In the genomic region with DNA sequence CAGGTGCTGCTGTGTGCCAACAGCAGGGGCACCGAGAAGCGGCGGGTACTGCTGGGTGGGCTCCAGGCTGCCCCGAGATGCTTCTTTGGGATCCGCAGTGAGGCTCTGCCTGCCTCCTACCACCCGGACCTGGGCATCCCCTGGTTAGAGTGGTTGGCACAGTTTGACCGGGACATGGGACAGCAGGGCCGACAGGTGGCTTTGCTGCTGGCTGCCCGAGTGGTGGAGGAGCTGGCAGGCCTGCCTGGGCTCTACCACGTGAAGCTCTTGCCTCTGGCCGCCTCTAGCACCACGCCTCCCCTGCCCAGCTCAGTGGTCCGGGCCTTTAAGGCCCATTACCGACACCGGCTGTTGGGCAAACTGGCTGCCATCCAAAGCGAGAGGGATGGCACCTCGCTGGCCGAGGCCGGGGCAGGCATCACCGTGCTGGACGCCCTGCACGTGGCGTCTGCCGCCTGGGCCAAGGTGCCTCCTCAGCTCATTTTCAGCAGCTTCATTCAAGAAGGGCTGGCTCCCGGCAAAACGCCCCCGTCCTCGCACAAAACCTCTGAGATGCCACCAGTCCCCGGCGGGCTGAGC, we compare ENCODE assay signal across 13 cellular contexts. TPM values are rescaled to one million over a fixed set of nuclear protein-coding genes. Genes with fewer than 3 reads are reported as not detected.
DNase-seq lines count a peak whose midpoint lies in the region; ATAC-seq and TF ChIP-seq lines count a peak whose summit lies in the region.
"Had no signal": no experiment of that assay in that cellular context is flagged by ENCODE, and none has a peak within 500 bp of the region (broad histone marks: within the 10 kb centered on the region; RNA-seq: fewer than 3 reads in every experiment).

No MANE protein-coding gene starts in this region.

- H3K27ac ChIP-seq in neutrophil = peak overlapping the region; percentile 98
- H3K27ac ChIP-seq: skin epidermis, tibial artery had no signal

- H3K4me1 ChIP-seq in NT2/D1 (ENCODE audit: insufficient read depth, insufficient read length) (peaks cover 18% of the 10 kb centered on the region), neutrophil (ENCODE audit: control insufficient read depth in 1 of 2, insufficient read depth in 1 of 2, low read depth in 1 of 2, low read length in 1 of 2) (peaks cover 12 to 21% of the 10 kb centered on the region in 2 experiments)

- H3K9me3 ChIP-seq in NT2/D1 (ENCODE audit: insufficient read depth, low read length) = no peaks in the 10 kb centered on the region
- no peaks in the 10 kb centered on the region for H3K9me3 ChIP-seq in neutrophil
- H3K9me3 ChIP-seq: tibial artery had no signal

- H3K4me3 ChIP-seq in NT2/D1 (ENCODE audit: insufficient read length, low read depth) = no peak overlapping the region
- peak overlapping the region in 1 of 2 experiments; percentile 98 for H3K4me3 ChIP-seq in neutrophil (ENCODE audit: low read depth in 1 of 2, low read length in 1 of 2)

- no peak for ATAC-seq in GM21723 (IDR thresholded peaks at IDR 0.05; ENCODE audit: unreplicated experiment)
- ATAC-seq: Panc1 had no signal

- H3K4me1 Mint-ChIP-seq in endothelial cell (ENCODE audit: unreplicated experiment) = peaks cover 20% of the 10 kb centered on the region

- no peaks in the 10 kb centered on the region for H3K9me3 Mint-ChIP-seq in endothelial cell (ENCODE audit: unreplicated experiment)

- H3K27me3 ChIP-seq in NT2/D1 (ENCODE audit: insufficient read depth, insufficient read length) (peaks cover 24% of the 10 kb centered on the region), neutrophil (peaks cover 18% of the 10 kb centered on the region)

- H3K36me3 ChIP-seq in NT2/D1 (ENCODE audit: insufficient read depth, insufficient read length, low read length) (peaks cover 20% of the 10 kb centered on the region), neutrophil (peaks cover 21% of the 10 kb centered on the region)

- no peak for TF ChIP-seq CTCF in endothelial cell (IDR thresholded peaks at IDR 0.05; ENCODE audit: unreplicated experiment)
- no peak for TF ChIP-seq CTCF in neutrophil (IDR thresholded peaks at IDR 0.05)

- peak overlapping the region; percentile 37 for H3K9ac ChIP-seq in NT2/D1 (ENCODE audit: insufficient read length, low read depth)

- H3K27me3 Mint-ChIP-seq in endothelial cell (ENCODE audit: unreplicated experiment) = peaks cover 8% of the 10 kb centered on the region

- peak overlapping the region; percentile 74 for H3K4me3 Mint-ChIP-seq in endothelial cell (ENCODE audit: unreplicated experiment)

- DNase-seq in NCI-H1417 (lab: John Stamatoyannopoulos, UW) = peak in 2 of 3 experiments; percentile 28 to 50
- no peak for DNase-seq in NCI-H1417 treated with DMSO at 0.1 percent for 48 hours (lab: John Stamatoyannopoulos, UW)
- DNase-seq in NT2/D1 (ENCODE audit: low read depth, low spot score) = no peak
- DNase-seq in endothelial cell (ENCODE audit: low spot score) = no peak
- DNase-seq in AG08395 (ENCODE audit: low spot score) = no peak
- DNase-seq in stimulated activated CD4-positive, alpha-beta T cell treated with anti-CD3 and anti-CD28 coated beads, Interleukin-12 subunit alpha, Interleukin-12 subunit beta, amount 100 ng/mL, for 4 hours = no peak
- DNase-seq: NCI-H1092 treated with DMSO at 0.1 percent for 48 hours, NCI-H524 had no signal

- H3K36me3 Mint-ChIP-seq in endothelial cell (ENCODE audit: low read depth, unreplicated experiment) = peaks cover 19% of the 10 kb centered on the region

- H3K27ac Mint-ChIP-seq in endothelial cell (ENCODE audit: unreplicated experiment) = no peak overlapping the region

RNA-seq across cellular contexts. Expression of a gene that starts 1.9 kb away (rescaled TPM):
- 0.44 TPM for total RNA-seq in endothelial cell (ENCODE audit: unreplicated experiment)

RNA-seq across cellular contexts. Expression of a gene that starts 22.8 kb away (rescaled TPM):
- 77.6 TPM for total RNA-seq in endothelial cell (ENCODE audit: unreplicated experiment)

RNA-seq across cellular contexts. Expression of a gene that starts 26.0 kb away (rescaled TPM):
- total RNA-seq in endothelial cell (ENCODE audit: unreplicated experiment) = 3.3 TPM

RNA-seq across cellular contexts. Expression of a gene that starts 30.0 kb away (rescaled TPM):
- total RNA-seq in endothelial cell (ENCODE audit: unreplicated experiment) = 76.0 TPM

RNA-seq across cellular contexts. Expression of a gene that starts 41.8 kb away (rescaled TPM):
- 37.7 TPM for total RNA-seq in endothelial cell (ENCODE audit: unreplicated experiment)

Comparison
In these comparisons a context has a peak if more than half of its experiments do, and no peak if none do; other contexts are left out.
1. DNase-seq: peak in NCI-H1417 (2 of 3); none in NCI-H1417 treated with DMSO at 0.1 percent for 48 hours (single experiment), NT2/D1 (single experiment), endothelial cell (single experiment), AG08395 (single experiment) and stimulated activated CD4-positive, alpha-beta T cell treated with anti-CD3 and anti-CD28 coated beads, Interleukin-12 subunit alpha, Interleukin-12 subunit beta, amount 100 ng/mL, for 4 hours (single experiment).